22 cellular contexts compared by ENCODE assay signal in genomic region chr12:105878964-105879363, GRCh38.
"Had no signal": no experiment of that assay in that cellular context is flagged by ENCODE, and none has a peak within 500 bp of the region (broad histone marks: within the 10 kb centered on the region; RNA-seq: fewer than 3 reads in every experiment).

No MANE protein-coding gene starts in this region.

- H3K36me3 ChIP-seq: lower lobe of right lung, pancreas, right atrium auricular region, spleen, thoracic aorta, vagina had no signal

- H3K27ac Mint-ChIP-seq: activated CD4-positive, alpha-beta memory T cell treated with anti-CD3 and anti-CD28 coated beads, Interleukin-2, amount 10 ng/mL, durations not matched to agents 7 days and 5 days; activated CD4-positive, alpha-beta T cell treated with anti-CD3 and anti-CD28 coated beads, Interleukin-2, amount 10 ng/mL, durations not matched to agents 24 days and 14 days; activated naive CD4-positive, alpha-beta T cell treated with anti-CD3 and anti-CD28 coated beads, Interleukin-2, amount 50 U/mL, for 72 hours; brain; effector memory CD8-positive, alpha-beta T cell; naive thymus-derived CD8-positive, alpha-beta T cell; type B pancreatic cell had no signal

- H3K36me3 Mint-ChIP-seq: activated naive CD4-positive, alpha-beta T cell treated with anti-CD3 and anti-CD28 coated beads, Interleukin-2, amount 50 U/mL, for 72 hours; brain; naive thymus-derived CD8-positive, alpha-beta T cell; type B pancreatic cell had no signal

- H3K9me3 Mint-ChIP-seq: activated CD4-positive, alpha-beta memory T cell treated with anti-CD3 and anti-CD28 coated beads, Interleukin-2, amount 10 ng/mL, durations not matched to agents 7 days and 5 days; activated CD4-positive, alpha-beta T cell treated with anti-CD3 and anti-CD28 coated beads, Interleukin-2, amount 10 ng/mL, durations not matched to agents 24 days and 14 days; effector memory CD8-positive, alpha-beta T cell had no signal

- H3K4me3 Mint-ChIP-seq: activated CD4-positive, alpha-beta memory T cell treated with anti-CD3 and anti-CD28 coated beads, Interleukin-2, amount 10 ng/mL, durations not matched to agents 7 days and 5 days; activated CD4-positive, alpha-beta T cell treated with anti-CD3 and anti-CD28 coated beads, Interleukin-2, amount 10 ng/mL, durations not matched to agents 24 days and 14 days; brain; effector memory CD8-positive, alpha-beta T cell; naive thymus-derived CD8-positive, alpha-beta T cell; type B pancreatic cell had no signal

- H3K27me3 Mint-ChIP-seq: activated CD4-positive, alpha-beta memory T cell treated with anti-CD3 and anti-CD28 coated beads, Interleukin-2, amount 10 ng/mL, durations not matched to agents 7 days and 5 days; activated CD4-positive, alpha-beta T cell treated with anti-CD3 and anti-CD28 coated beads, Interleukin-2, amount 10 ng/mL, durations not matched to agents 24 days and 14 days; effector memory CD8-positive, alpha-beta T cell had no signal

- H3K4me3 ChIP-seq: dorsolateral prefrontal cortex, lower lobe of right lung, pancreas, psoas muscle, right atrium auricular region, spleen, thoracic aorta, vagina had no signal

- DNase-seq: activated CD4-positive, alpha-beta memory T cell treated with anti-CD3 and anti-CD28 coated beads, Interleukin-2, amount 10 ng/mL, durations not matched to agents 7 days and 5 days; activated CD4-positive, alpha-beta T cell treated with anti-CD3 and anti-CD28 coated beads, Interleukin-2, amount 10 ng/mL, durations not matched to agents 24 days and 14 days; activated gamma-delta T cell treated with Interleukin-2 at 50 U/mL for 16 hours; aorta; central memory CD4-positive, alpha-beta T cell; dorsolateral prefrontal cortex; effector memory CD8-positive, alpha-beta T cell; kidney; lower lobe of right lung; naive thymus-derived CD8-positive, alpha-beta T cell; pancreas; psoas muscle; spleen; stimulated activated CD4-positive, alpha-beta T cell treated with anti-CD3 and anti-CD28 coated beads, Interleukin-4, amount 100 ng/mL, for 24 hours; stimulated activated naive CD4-positive, alpha-beta T cell treated with Interleukin-2 at 50 U/mL for 16 hours had no signal

- H3K27ac ChIP-seq: dorsolateral prefrontal cortex, epithelial cell of prostate, lower lobe of right lung, pancreas, psoas muscle, right atrium auricular region, spleen, thoracic aorta, vagina had no signal

- H3K4me1 Mint-ChIP-seq: activated CD4-positive, alpha-beta memory T cell treated with anti-CD3 and anti-CD28 coated beads, Interleukin-2, amount 10 ng/mL, durations not matched to agents 7 days and 5 days; activated CD4-positive, alpha-beta T cell treated with anti-CD3 and anti-CD28 coated beads, Interleukin-2, amount 10 ng/mL, durations not matched to agents 24 days and 14 days; naive thymus-derived CD8-positive, alpha-beta T cell had no signal

- H3K9me3 ChIP-seq: lower lobe of right lung, pancreas, psoas muscle, right atrium auricular region, spleen, thoracic aorta, vagina had no signal

- H3K4me1 ChIP-seq: lower lobe of right lung, pancreas, psoas muscle, right atrium auricular region, spleen had no signal

- H3K27me3 ChIP-seq: dorsolateral prefrontal cortex, pancreas, right atrium auricular region, spleen, vagina had no signal
